12 cellular contexts compared by ENCODE assay signal in genomic region chr10:116270691-116271592, GRCh38. TPM values are rescaled to one million over a fixed set of nuclear protein-coding genes. Genes with fewer than 3 reads are reported as not detected.
DNase-seq lines count a peak whose midpoint lies in the region; ATAC-seq and TF ChIP-seq lines count a peak whose summit lies in the region.
"Had no signal": no experiment of that assay in that cellular context is flagged by ENCODE, and none has a peak within 500 bp of the region (broad histone marks: within the 10 kb centered on the region; RNA-seq: fewer than 3 reads in every experiment).

No MANE protein-coding gene starts in this region.

- intact Hi-C loops in body of pancreas (cut with DNase I), result no loop called here
- intact Hi-C loops in gastrocnemius medialis (cut with DNase I; ENCODE audit: low total_unique reads), result no loop called here
- intact Hi-C loops in Calu3 (cut with micrococcal nuclease; ENCODE audit: unreplicated experiment), result no loop called here

- peaks cover 37% of the 10 kb centered on the region for H3K27me3 Mint-ChIP-seq in Calu3 (ENCODE audit: unreplicated experiment)

- TF ChIP-seq CTCF in body of pancreas (IDR thresholded peaks at IDR 0.05) (no peak), gastrocnemius medialis (IDR thresholded peaks at IDR 0.05 in 4 of 5, conservative IDR thresholded peaks at IDR 0.05 in 1 of 5) (no peak), Calu3 (IDR thresholded peaks at IDR 0.05; ENCODE audit: unreplicated experiment) (no peak)

- CTCF ChIA-PET in Calu3 (lab: Charles Lee), result interaction anchor here (0.6 to 0.7 kb wide), 2 partner anchors 39 to 79 kb away, joined by 3 to 7 read pairs; no protein-coding TSS in a partner anchor

- H3K36me3 Mint-ChIP-seq in Calu3 (ENCODE audit: insufficient read depth, unreplicated experiment), result peaks cover 4% of the 10 kb centered on the region

- no TSS peak for BruUV-seq in Calu3 (replicated peaks; lab: Mats Ljungman, UMichigan)

- no peak overlapping the region for H3K4me3 Mint-ChIP-seq in Calu3 (ENCODE audit: low read depth, unreplicated experiment)
- H3K4me3 Mint-ChIP-seq: T-helper 17 cell had no signal

- no peak overlapping the region for H3K27ac ChIP-seq in body of pancreas
- peak overlapping the region; percentile 8 to 59 (median 46) for H3K27ac ChIP-seq in gastrocnemius medialis

- TF ChIP-seq POLR2A in body of pancreas (IDR thresholded peaks at IDR 0.05) (no peak), gastrocnemius medialis (IDR thresholded peaks at IDR 0.05) (peak in 1 of 2 donors; percentile 10)

- WGBS in body of pancreas, 2 donors, result 29 to 58% methylated on average over 21 to 64 of the region's 75 CpGs

- H3K27ac Mint-ChIP-seq in Calu3 (ENCODE audit: unreplicated experiment), result no peak overlapping the region
- H3K27ac Mint-ChIP-seq: T-helper 17 cell had no signal

- H3K9me3 ChIP-seq in body of pancreas, result no peaks in the 10 kb centered on the region
- no peaks in the 10 kb centered on the region for H3K9me3 ChIP-seq in gastrocnemius medialis

- H3K4me3 ChIP-seq in body of pancreas (peak overlapping the region in 1 of 2 donors; percentile 28), gastrocnemius medialis (peak overlapping the region; percentile 56 to 66 (median 59))

- H3K4me1 Mint-ChIP-seq in Calu3 (ENCODE audit: low read depth, unreplicated experiment), result peaks cover 14% of the 10 kb centered on the region

- H3K27me3 ChIP-seq in body of pancreas (peaks cover 0 to 24% of the 10 kb centered on the region in 2 donors), gastrocnemius medialis (peaks cover 22 to 61% (median 56%) of the 10 kb centered on the region in 3 donors)

- H3K4me1 ChIP-seq in body of pancreas, result peaks cover 41% of the 10 kb centered on the region
- H3K4me1 ChIP-seq in gastrocnemius medialis, result peaks cover 20 to 21% of the 10 kb centered on the region in 2 donors

- ATAC-seq in body of pancreas (peak; percentile 7), gastrocnemius medialis (peak; percentile 20 to 49), GM19397 (IDR thresholded peaks at IDR 0.05; ENCODE audit: unreplicated experiment) (no peak), HG03159 (IDR thresholded peaks at IDR 0.05; ENCODE audit: unreplicated experiment) (no peak)
- ATAC-seq: T-helper 17 cell had no signal

- H3K36me3 ChIP-seq in body of pancreas (replicated peaks in 1 of 2; ENCODE audit: insufficient read depth in 1 of 2, low read depth in 2 of 2) (no peaks in the 10 kb centered on the region), gastrocnemius medialis (no peaks in the 10 kb centered on the region)

- in situ Hi-C loops in gastrocnemius medialis (cut with MboI; ENCODE audit: low sequenced_read_pairs in 4 of 4), result no loop called here

- H3K9me3 Mint-ChIP-seq in Calu3 (ENCODE audit: low read depth, unreplicated experiment), result no peaks in the 10 kb centered on the region

- DNase-seq in ELR (ENCODE audit: low read depth) (peak; percentile 1), body of pancreas (peak in 2 of 4 donors; percentile 16 to 18), iris pigment epithelial cell (ENCODE audit: low read depth) (peak; percentile 37), gastrocnemius medialis (peak; percentile 25 to 60), NCI-H524 (lab: John Stamatoyannopoulos, UW) (no peak), Calu3 (no peak)
- DNase-seq: activated gamma-delta T cell treated with Interleukin-2 at 50 U/mL for 16 hours, GF-D8, NCI-H2227 treated with DMSO at 0.1 percent for 48 hours, T-helper 17 cell had no signal

RNA-seq across cellular contexts. Expression of gene GFRA1, which starts 2.1 kb away (rescaled TPM):
- total RNA-seq in body of pancreas (1 to 10 TPM; 4.2 to 6.9 TPM), gastrocnemius medialis (10 to 100 TPM; 21.2 to 34.2 (median 25.2) TPM), Calu3 (2022) (not detected in 2 replicates)
- total RNA-seq: T-helper 17 cell had no signal

RNA-seq across cellular contexts. Expression of gene CCDC172, which starts 53.3 kb away (rescaled TPM):
- total RNA-seq in body of pancreas (not detected), gastrocnemius medialis (not detected), Calu3 (2022) (not detected in 2 replicates)
- total RNA-seq: T-helper 17 cell had no signal

Comparison
In these comparisons a context has a peak if more than half of its experiments do, and no peak if none do; other contexts are left out.
1. DNase-seq: peak in ELR (single experiment), iris pigment epithelial cell (single experiment) and gastrocnemius medialis (2 of 2); none in NCI-H524 (0 of 2) and Calu3 (single experiment).
2. ATAC-seq: peak in body of pancreas (single experiment) and gastrocnemius medialis (2 of 2); none in GM19397 (single experiment) and HG03159 (single experiment).
3. H3K27ac ChIP-seq: peak in gastrocnemius medialis (4 of 4); none in body of pancreas (0 of 4).